In genomic region chr10:117924820-117925219, GRCh38 we compare ENCODE assay signal across 2 cellular contexts.
TF ChIP-seq lines count a peak whose summit lies in the region.

No MANE protein-coding gene starts in this region.

TF ChIP-seq in HepG2, 621 proteins besides CTCF, POLR2A, EP300 and RAD21:
- TF ChIP-seq LRRFIP1 (CRISPR knock-in tag; conservative IDR thresholded peaks at IDR 0.05) = no peak
- peak; percentile 33; the same call in 1 of the 2 replicates for TF ChIP-seq FOXK2 (IDR thresholded peaks at IDR 0.05)

TF ChIP-seq in H1, 55 proteins besides CTCF, POLR2A, EP300 and RAD21:
- TF ChIP-seq SP2 (IDR thresholded peaks at IDR 0.05; ENCODE audit: low read length) (no peak), MAFK (IDR thresholded peaks at IDR 0.05; ENCODE audit: low read depth, low read length) (no peak), SIN3A (conservative IDR thresholded peaks at IDR 0.05 in 1 of 2, IDR thresholded peaks at IDR 0.05 in 1 of 2; ENCODE audit: low read depth in 1 of 2, low read length in 2 of 2) (no peak), MAX (IDR thresholded peaks at IDR 0.05) (no peak), ATF3 (IDR thresholded peaks at IDR 0.05; ENCODE audit: insufficient read depth, low read depth, low read length) (no peak), KDM4A (IDR thresholded peaks at IDR 0.05; ENCODE audit: low read depth, low read length, severe bottlenecking) (no peak), BCL11A (IDR thresholded peaks at IDR 0.05; ENCODE audit: low read depth in 2 of 2, low read length in 2 of 2) (no peak), TEAD4 (IDR thresholded peaks at IDR 0.05; ENCODE audit: low read depth, low read length) (no peak)
